Comparison of ENCODE assay signal across 1 cellular context in genomic region chr9:15492485-15493150, GRCh38.
TF ChIP-seq lines count a peak whose summit lies in the region.

No MANE protein-coding gene starts in this region.

TF ChIP-seq in H1, 55 proteins besides CTCF, POLR2A, EP300 and RAD21:
- TF ChIP-seq TAF1 (IDR thresholded peaks at IDR 0.05; ENCODE audit: low read depth, low read length): no peak
- no peak for TF ChIP-seq BCL11A (IDR thresholded peaks at IDR 0.05; ENCODE audit: low read depth in 2 of 2, low read length in 2 of 2)
- no peak for TF ChIP-seq PHF8 (conservative IDR thresholded peaks at IDR 0.05; ENCODE audit: low read depth, low read length)
- peak; percentile 73 for TF ChIP-seq POLR2AphosphoS5 (IDR thresholded peaks at IDR 0.05; ENCODE audit: low read depth, low read length)
- TF ChIP-seq MAX (IDR thresholded peaks at IDR 0.05): peak; percentile 14; the same call in 1 of the 2 replicates
